In the genomic region with DNA sequence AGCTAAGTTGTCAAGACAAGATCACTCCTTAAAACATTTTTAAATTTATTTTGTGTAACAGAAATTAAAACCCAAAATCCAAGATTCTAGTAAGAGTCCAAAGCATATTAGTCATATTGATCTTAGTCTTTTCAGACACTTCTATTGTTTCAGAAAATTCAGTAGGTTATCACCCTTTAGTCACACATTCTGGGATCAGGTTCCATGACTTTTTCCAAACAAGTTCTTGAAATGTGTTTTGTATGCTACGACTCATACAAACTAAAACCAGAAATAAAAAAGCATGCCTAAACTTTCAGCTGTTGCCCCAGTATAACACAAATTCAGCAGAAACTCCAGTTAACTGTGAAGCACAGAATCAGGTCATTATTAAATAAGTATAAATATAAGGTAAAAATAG, we compare ENCODE assay signal across 19 cellular contexts. TPM values are rescaled to one million over a fixed set of nuclear protein-coding genes. Genes with fewer than 3 reads are reported as not detected.
DNase-seq lines count a peak whose midpoint lies in the region; ATAC-seq and TF ChIP-seq lines count a peak whose summit lies in the region.
"Had no signal": no experiment of that assay in that cellular context is flagged by ENCODE, and none has a peak within 500 bp of the region (broad histone marks: within the 10 kb centered on the region; RNA-seq: fewer than 3 reads in every experiment).

No MANE protein-coding gene starts in this region.

- H3K27me3 Mint-ChIP-seq in CD4-positive, alpha-beta memory T cell, result no peaks in the 10 kb centered on the region

- no peak for TF ChIP-seq CTCF in PC-3 (conservative IDR thresholded peaks at IDR 0.05; ENCODE audit: low read depth, low read length)
- TF ChIP-seq CTCF in foreskin keratinocyte (conservative IDR thresholded peaks at IDR 0.05), result no peak

- ATAC-seq in PC-3 (peak; percentile 69), foreskin keratinocyte (peak; percentile 80), GM21576 (IDR thresholded peaks at IDR 0.05; ENCODE audit: unreplicated experiment) (no peak)
- ATAC-seq: Panc1, Right ventricle myocardium inferior had no signal

- H3K27ac ChIP-seq in PC-3 (ENCODE audit: low read length), result no peak overlapping the region
- H3K27ac ChIP-seq in foreskin keratinocyte, result no peak overlapping the region
- no peak overlapping the region for H3K27ac ChIP-seq in CD4-positive, alpha-beta memory T cell (ENCODE audit: low read depth, low read length)
- H3K27ac ChIP-seq: C4-2B, SK-N-MC had no signal

- DNase-seq in ELR (ENCODE audit: low read depth) (peak; percentile 61), PC-3 (peak; percentile 59), dedifferentiated amniotic fluid mesenchymal stem cell (ENCODE audit: extremely low spot score) (peak; percentile 40), foreskin keratinocyte (no peak), occipital lobe (lab: John Stamatoyannopoulos, UW) (no peak)
- DNase-seq in CD4-positive, alpha-beta memory T cell, result no peak
- DNase-seq in stimulated activated CD4-positive, alpha-beta T cell treated with anti-CD3 and anti-CD28 coated beads, Interleukin-15, amount 100 ng/mL, for 24 hours, result no peak
- DNase-seq: DMS 273 treated with DMSO at 0.1 percent for 48 hours, KBM-7, MG63, NCI-H1092, NCI-H2227 treated with DMSO at 0.1 percent for 48 hours, NCI-H524 had no signal

- no peaks in the 10 kb centered on the region for H4K20me1 ChIP-seq in PC-3 (ENCODE audit: low read length)

- no peak overlapping the region for H3K4me3 Mint-ChIP-seq in CD4-positive, alpha-beta memory T cell

- no peaks in the 10 kb centered on the region for H3K4me1 Mint-ChIP-seq in CD4-positive, alpha-beta memory T cell

- no peak overlapping the region for H3K9ac ChIP-seq in PC-3 (ENCODE audit: low read length)

- no peaks in the 10 kb centered on the region for H3F3A ChIP-seq in PC-3 (ENCODE audit: low read length, unreplicated experiment)

- H3K79me2 ChIP-seq in PC-3 (ENCODE audit: low read length), result no peaks in the 10 kb centered on the region

- H3K27ac Mint-ChIP-seq in CD4-positive, alpha-beta memory T cell, result no peak overlapping the region

- POLR2A ChIA-PET in PC-3 (lab: Charles Lee; ENCODE audit: unreplicated experiment), result no interaction called here
- POLR2A ChIA-PET in CD4-positive, alpha-beta memory T cell (lab: Charles Lee; ENCODE audit: partially characterized antibody), result no interaction called here

- no peak overlapping the region for H3K4me2 ChIP-seq in PC-3 (ENCODE audit: low read length)

- H3K36me3 ChIP-seq in PC-3 (ENCODE audit: low read depth, low read length), result no peaks in the 10 kb centered on the region; the same call in 1 of the 2 replicates
- no peaks in the 10 kb centered on the region for H3K36me3 ChIP-seq in CD4-positive, alpha-beta memory T cell (ENCODE audit: insufficient read depth, low read length)
- H3K36me3 ChIP-seq: HAP-1, MG63 had no signal

- no peaks in the 10 kb centered on the region for H3K9me3 ChIP-seq in PC-3 (ENCODE audit: low read length)
- no peaks in the 10 kb centered on the region for H3K9me3 ChIP-seq in CD4-positive, alpha-beta memory T cell (ENCODE audit: control insufficient read depth in 1 of 2, low read length in 2 of 2)
- H3K9me3 ChIP-seq: MG63 had no signal

- peaks cover 0 to 20% (median 12%) of the 10 kb centered on the region in 8 donors for H3K9me3 Mint-ChIP-seq in CD4-positive, alpha-beta memory T cell

- no peak overlapping the region for H3K4me3 ChIP-seq in PC-3 (ENCODE audit: low read length)
- no peak overlapping the region for H3K4me3 ChIP-seq in CD4-positive, alpha-beta memory T cell (ENCODE audit: low read length in 2 of 2)
- H3K4me3 ChIP-seq: HAP-1, MG63, SK-N-MC had no signal

- no peaks in the 10 kb centered on the region for H3K27me3 ChIP-seq in PC-3 (ENCODE audit: low read length)
- H3K27me3 ChIP-seq in foreskin keratinocyte, result no peaks in the 10 kb centered on the region
- H3K27me3 ChIP-seq in CD4-positive, alpha-beta memory T cell (ENCODE audit: insufficient read depth, low read length), result no peaks in the 10 kb centered on the region
- H3K27me3 ChIP-seq: MG63 had no signal

- H3K9me2 ChIP-seq in PC-3 (replicated peaks; ENCODE audit: low read length), result no peaks in the 10 kb centered on the region

- H3K36me3 Mint-ChIP-seq in CD4-positive, alpha-beta memory T cell, result no peaks in the 10 kb centered on the region

- CTCF ChIA-PET in PC-3 (lab: Charles Lee), result interaction anchor here (0.6 kb wide), 2 partner anchors 8 to 121 kb away, joined by 3 read pairs; no protein-coding TSS in a partner anchor
- CTCF ChIA-PET in CD4-positive, alpha-beta memory T cell (lab: Charles Lee; ENCODE audit: partially characterized antibody), result no interaction called here

- H3K4me1 ChIP-seq in PC-3 (ENCODE audit: insufficient read depth, low read length), result peaks cover 5% of the 10 kb centered on the region
- H3K4me1 ChIP-seq in foreskin keratinocyte, result no peaks in the 10 kb centered on the region
- no peaks in the 10 kb centered on the region for H3K4me1 ChIP-seq in CD4-positive, alpha-beta memory T cell (ENCODE audit: insufficient read depth, low read length)

- intact Hi-C loops in PC-3 (cut with micrococcal nuclease), result loop anchor here (2.0 kb wide), 1 partner anchor 15 kb away; no protein-coding TSS in a partner anchor
- intact Hi-C loops in CD4-positive, alpha-beta memory T cell (cut with micrococcal nuclease), result no loop called here

- no peak overlapping the region for H2AFZ ChIP-seq in PC-3 (ENCODE audit: low read length)

- BruUV-seq in PC-3 (replicated peaks; lab: Mats Ljungman, UMichigan), result no TSS peak

RNA-seq across cellular contexts. Expression of a gene that starts 10.7 kb away (rescaled TPM):
- total RNA-seq in PC-3 (2014; rRNA removed) (4.0 and 4.8 TPM in 2 replicates), foreskin keratinocyte (8.3 and 10.6 TPM in 2 replicates), occipital lobe (4.4 TPM)
- polyA plus RNA-seq in foreskin keratinocyte, result 0.82 and 1.2 TPM in 2 replicates
- not detected for total RNA-seq in CD4-positive, alpha-beta memory T cell
- not detected for polyA plus RNA-seq in CD4-positive, alpha-beta memory T cell

Comparison
In these comparisons a context has a peak if more than half of its experiments do, and no peak if none do; other contexts are left out.
1. DNase-seq: peak in ELR (single experiment), PC-3 (single experiment) and dedifferentiated amniotic fluid mesenchymal stem cell (single experiment); none in foreskin keratinocyte (0 of 2), CD4-positive, alpha-beta memory T cell (0 of 5), stimulated activated CD4-positive, alpha-beta T cell treated with anti-CD3 and anti-CD28 coated beads, Interleukin-15, amount 100 ng/mL, for 24 hours (single experiment) and occipital lobe (single experiment).